ENCODE assay signal across 9 cellular contexts in genomic region chr12:124456652-124457152, GRCh38.
A peak's percentile ranks its signal among the peaks of the same experiment; 100 is the strongest.
DNase-seq lines count a peak whose midpoint lies in the region; ATAC-seq lines count a peak whose summit lies in the region.
"Had no signal": no experiment of that assay in that cellular context is flagged by ENCODE, and none has a peak within 500 bp of the region (broad histone marks: within the 10 kb centered on the region; RNA-seq: fewer than 3 reads in every experiment).

No MANE protein-coding gene starts in this region.

- intact Hi-C loops in activated T-helper 1 cell treated with anti-CD3 and anti-CD28 coated beads, Interleukin-12 subunit alpha, Interleukin-12 subunit beta, Interleukin-2, Interleukin-4 antibody, amounts not matched to agents 30 ng/mL and 10 ng/mL and 1 ng/mL, durations not matched to agents 14 hours and 24 hours and 36 hours (cut with micrococcal nuclease): loop anchor here (1.0 to 10.0 kb wide), 5 partner anchors 10 to 468 kb away; partner anchors contain the start of gene SCARB1

- H3K27me3 ChIP-seq in CD4-positive, CD25-positive, alpha-beta regulatory T cell (ENCODE audit: control insufficient read depth, insufficient read depth, low read length): no peaks in the 10 kb centered on the region

- H3K4me1 Mint-ChIP-seq in CD4-positive, CD25-positive, alpha-beta regulatory T cell: peaks cover 5 to 71% (median 31%) of the 10 kb centered on the region in 4 donors
- peaks cover 37% of the 10 kb centered on the region for H3K4me1 Mint-ChIP-seq in activated T-helper 1 cell treated with anti-CD3 and anti-CD28 coated beads, Interleukin-12 subunit alpha, Interleukin-12 subunit beta, Interleukin-2, Interleukin-4 antibody, amounts not matched to agents 30 ng/mL and 10 ng/mL and 1 ng/mL, durations not matched to agents 14 hours and 24 hours and 36 hours (ENCODE audit: low read depth)

- peak overlapping the region; percentile 74 to 89 (median 82) for H3K4me3 Mint-ChIP-seq in CD4-positive, CD25-positive, alpha-beta regulatory T cell
- peak overlapping the region; percentile 75 for H3K4me3 Mint-ChIP-seq in activated T-helper 1 cell treated with anti-CD3 and anti-CD28 coated beads, Interleukin-12 subunit alpha, Interleukin-12 subunit beta, Interleukin-2, Interleukin-4 antibody, amounts not matched to agents 30 ng/mL and 10 ng/mL and 1 ng/mL, durations not matched to agents 14 hours and 24 hours and 36 hours

- peaks cover 62% of the 10 kb centered on the region for H3K4me1 ChIP-seq in CD4-positive, CD25-positive, alpha-beta regulatory T cell (ENCODE audit: control insufficient read depth, insufficient read depth, low read length, poor library complexity, severe bottlenecking)

- H3K9me3 ChIP-seq in CD4-positive, CD25-positive, alpha-beta regulatory T cell (ENCODE audit: control insufficient read depth in 2 of 2, low read length in 2 of 2): no peaks in the 10 kb centered on the region

- H3K9me3 Mint-ChIP-seq in CD4-positive, CD25-positive, alpha-beta regulatory T cell: no peaks in the 10 kb centered on the region
- H3K9me3 Mint-ChIP-seq in activated T-helper 1 cell treated with anti-CD3 and anti-CD28 coated beads, Interleukin-12 subunit alpha, Interleukin-12 subunit beta, Interleukin-2, Interleukin-4 antibody, amounts not matched to agents 30 ng/mL and 10 ng/mL and 1 ng/mL, durations not matched to agents 14 hours and 24 hours and 36 hours: no peaks in the 10 kb centered on the region

- ATAC-seq in CD4-positive, CD25-positive, alpha-beta regulatory T cell (ENCODE audit: low read depth in 2 of 2): peak; percentile 7 to 9
- ATAC-seq in GM21723 (IDR thresholded peaks at IDR 0.05; ENCODE audit: unreplicated experiment): peak; percentile 25
- no peak for ATAC-seq in HG03039 (IDR thresholded peaks at IDR 0.05; ENCODE audit: unreplicated experiment)

- H3K4me3 ChIP-seq in CD4-positive, CD25-positive, alpha-beta regulatory T cell (ENCODE audit: low read depth, low read length): peak overlapping the region; percentile 19
- H3K4me3 ChIP-seq: PC-9 had no signal

- peak overlapping the region; percentile 44 to 69 (median 56) for H3K27ac Mint-ChIP-seq in CD4-positive, CD25-positive, alpha-beta regulatory T cell
- H3K27ac Mint-ChIP-seq in activated T-helper 1 cell treated with anti-CD3 and anti-CD28 coated beads, Interleukin-12 subunit alpha, Interleukin-12 subunit beta, Interleukin-2, Interleukin-4 antibody, amounts not matched to agents 30 ng/mL and 10 ng/mL and 1 ng/mL, durations not matched to agents 14 hours and 24 hours and 36 hours: peak overlapping the region; percentile 63

- DNase-seq in CD4-positive, CD25-positive, alpha-beta regulatory T cell: peak; percentile 30 to 72 (median 36)
- DNase-seq in activated T-helper 1 cell treated with anti-CD3 and anti-CD28 coated beads, Interleukin-12 subunit alpha, Interleukin-12 subunit beta, Interleukin-2, Interleukin-4 antibody, amounts not matched to agents 30 ng/mL and 10 ng/mL and 1 ng/mL, durations not matched to agents 14 hours and 24 hours and 36 hours (ENCODE audit: low spot score): no peak
- DNase-seq in lung microvascular endothelial cell (ENCODE audit: low read depth in 2 of 2): peak; percentile 40 to 41
- no peak for DNase-seq in HUDEP-2 (lab: John Stamatoyannopoulos, UW; ENCODE audit: unreplicated experiment in 76 of 76)
- DNase-seq in NCI-H446 treated with DMSO at 0.1 percent for 48 hours (lab: John Stamatoyannopoulos, UW): no peak
- no peak for DNase-seq in hippocampal formation (lab: John Stamatoyannopoulos, UW)

- no peaks in the 10 kb centered on the region for H3K36me3 ChIP-seq in CD4-positive, CD25-positive, alpha-beta regulatory T cell (ENCODE audit: control insufficient read depth, insufficient read depth, low read length)

- peaks cover 19% of the 10 kb centered on the region for H3K36me3 Mint-ChIP-seq in CD4-positive, CD25-positive, alpha-beta regulatory T cell
- peaks cover 21% of the 10 kb centered on the region for H3K36me3 Mint-ChIP-seq in activated T-helper 1 cell treated with anti-CD3 and anti-CD28 coated beads, Interleukin-12 subunit alpha, Interleukin-12 subunit beta, Interleukin-2, Interleukin-4 antibody, amounts not matched to agents 30 ng/mL and 10 ng/mL and 1 ng/mL, durations not matched to agents 14 hours and 24 hours and 36 hours (ENCODE audit: low read depth)

- peak overlapping the region; percentile 84 for H3K27ac ChIP-seq in CD4-positive, CD25-positive, alpha-beta regulatory T cell (ENCODE audit: insufficient read depth, low read length, poor library complexity, severe bottlenecking)
- H3K27ac ChIP-seq: PC-9 had no signal

- H3K27me3 Mint-ChIP-seq in CD4-positive, CD25-positive, alpha-beta regulatory T cell: no peaks in the 10 kb centered on the region
- H3K27me3 Mint-ChIP-seq in activated T-helper 1 cell treated with anti-CD3 and anti-CD28 coated beads, Interleukin-12 subunit alpha, Interleukin-12 subunit beta, Interleukin-2, Interleukin-4 antibody, amounts not matched to agents 30 ng/mL and 10 ng/mL and 1 ng/mL, durations not matched to agents 14 hours and 24 hours and 36 hours (ENCODE audit: insufficient read depth): peaks cover 4% of the 10 kb centered on the region

Comparison
In these comparisons a context has a peak if more than half of its experiments do, and no peak if none do; other contexts are left out.
1. DNase-seq: peak in CD4-positive, CD25-positive, alpha-beta regulatory T cell (3 of 3) and lung microvascular endothelial cell (2 of 2); none in activated T-helper 1 cell treated with anti-CD3 and anti-CD28 coated beads, Interleukin-12 subunit alpha, Interleukin-12 subunit beta, Interleukin-2, Interleukin-4 antibody, amounts not matched to agents 30 ng/mL and 10 ng/mL and 1 ng/mL, durations not matched to agents 14 hours and 24 hours and 36 hours (single experiment), HUDEP-2 (0 of 76), NCI-H446 treated with DMSO at 0.1 percent for 48 hours (single experiment) and hippocampal formation (0 of 2).